1 cellular context compared by ENCODE assay signal in the genomic region with DNA sequence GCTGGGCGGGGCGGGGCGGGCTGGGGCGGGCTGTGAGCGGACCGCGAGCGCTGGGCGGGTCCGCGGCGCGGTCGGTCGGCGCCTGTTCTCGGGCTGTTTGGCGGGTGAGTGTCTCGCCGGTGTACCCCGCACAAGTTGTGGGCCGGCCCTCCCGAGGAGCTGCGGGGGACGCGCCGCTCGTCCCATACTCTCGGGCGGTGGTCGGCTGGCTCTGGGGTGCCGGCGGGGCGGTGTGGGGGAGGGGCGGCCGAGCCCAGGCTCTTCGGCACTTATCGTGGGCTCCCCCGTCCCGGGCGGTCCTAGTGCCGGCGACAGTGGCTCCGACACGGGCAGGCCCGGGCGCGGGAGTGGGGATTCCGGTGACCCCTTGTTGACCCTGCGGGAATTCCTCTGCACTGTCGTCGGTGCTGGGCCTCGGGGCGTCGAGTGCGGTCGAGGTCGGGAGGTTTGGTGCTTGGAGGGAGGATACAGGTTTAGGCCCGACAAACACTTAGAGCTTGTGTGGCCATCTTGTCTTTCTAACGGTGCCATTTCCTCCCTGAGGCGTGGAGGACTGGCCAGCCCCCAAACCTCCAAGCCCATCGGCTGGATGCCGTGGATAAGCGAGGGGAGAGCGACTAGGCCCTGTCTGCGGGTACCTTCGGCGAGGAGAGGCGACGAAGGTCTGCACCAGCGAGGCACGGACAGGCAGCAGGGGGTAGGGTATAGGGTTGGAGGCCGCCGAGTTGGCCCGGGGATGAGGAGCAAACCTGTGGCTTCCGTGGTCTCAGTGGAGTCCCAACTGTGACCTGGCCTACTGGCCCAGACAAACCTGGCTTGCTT.
TF ChIP-seq lines count a peak whose summit lies in the region.

Gene SEPTIN2, plus strand, starts transcription at position 47 of the 822 bp plus-strand sequence. CDS start 8,308 bp downstream, outside the sequence.

TF ChIP-seq in HepG2, 621 proteins besides CTCF, POLR2A, EP300 and RAD21 (continued from another document and continues in another):
- TF ChIP-seq ZNF260 (CRISPR knock-in tag; IDR thresholded peaks at IDR 0.05; ENCODE audit: borderline replicate concordance, low read depth) (no peak), CEBPG (CRISPR knock-in tag; IDR thresholded peaks at IDR 0.05) (no peak), ZNF850 (CRISPR knock-in tag; conservative IDR thresholded peaks at IDR 0.05) (no peak), KAT7 (CRISPR knock-in tag; IDR thresholded peaks at IDR 0.05; ENCODE audit: borderline replicate concordance) (0 out of 2 replicates have a peak, but pooled peaks have one; percentile 13), ZNF670 (CRISPR knock-in tag; IDR thresholded peaks at IDR 0.05; ENCODE audit: borderline replicate concordance) (no peak), HNRNPH1 (optimal IDR thresholded peaks at IDR 0.05; ENCODE audit: low read depth, low read length) (no peak), ZNF607 (CRISPR knock-in tag; IDR thresholded peaks at IDR 0.05; ENCODE audit: borderline replicate concordance) (peak; percentile 88; the same call in 1 of the 2 replicates), CCDC6 (CRISPR knock-in tag; IDR thresholded peaks at IDR 0.05) (no peak; the same call in 1 of the 2 replicates), KLF11 (CRISPR knock-in tag; IDR thresholded peaks at IDR 0.05) (no peak; the same call in 1 of the 2 replicates), ZC3H13 (CRISPR knock-in tag; IDR thresholded peaks at IDR 0.05) (peak; percentile 10; the same call in 1 of the 2 replicates), SOX6 (IDR thresholded peaks at IDR 0.05) (no peak), SOX6 (CRISPR knock-in tag; IDR thresholded peaks at IDR 0.05) (peak; percentile 56; the same call in 1 of the 2 replicates), PCBP2 (optimal IDR thresholded peaks at IDR 0.05; ENCODE audit: low read depth, low read length, poor library complexity, severe bottlenecking) (no peak), JUNB (CRISPR knock-in tag; IDR thresholded peaks at IDR 0.05; ENCODE audit: borderline replicate concordance) (no peak), ZBTB49 (CRISPR knock-in tag; IDR thresholded peaks at IDR 0.05; ENCODE audit: borderline replicate concordance) (no peak), RBAK (CRISPR knock-in tag; IDR thresholded peaks at IDR 0.05) (peak; percentile 64; the same call in 1 of the 2 replicates), ZSCAN20 (CRISPR knock-in tag; IDR thresholded peaks at IDR 0.05; ENCODE audit: borderline replicate concordance) (peak; percentile 44), MBNL3 (CRISPR knock-in tag; conservative IDR thresholded peaks at IDR 0.05) (no peak), MTF1 (CRISPR knock-in tag; IDR thresholded peaks at IDR 0.05) (peak; percentile 41; the same call in 1 of the 2 replicates), MXD4 (CRISPR knock-in tag; IDR thresholded peaks at IDR 0.05) (peak; percentile 21; the same call in 1 of the 2 replicates), KLF9 (CRISPR knock-in tag; IDR thresholded peaks at IDR 0.05; ENCODE audit: low read depth) (no peak), DMAP1 (CRISPR knock-in tag; IDR thresholded peaks at IDR 0.05) (peak; percentile 50; the same call in 1 of the 2 replicates), ZNF180 (CRISPR knock-in tag; IDR thresholded peaks at IDR 0.05; ENCODE audit: borderline replicate concordance, low read depth) (peak; percentile 57; the same call in 1 of the 2 replicates), GZF1 (CRISPR knock-in tag; IDR thresholded peaks at IDR 0.05) (peak; percentile 92; the same call in 1 of the 2 replicates), MAZ (IDR thresholded peaks at IDR 0.05; ENCODE audit: borderline replicate concordance, low read depth, low read length) (peak; percentile 3; the same call in 1 of the 2 replicates), MAZ (CRISPR knock-in tag; IDR thresholded peaks at IDR 0.05; ENCODE audit: low read depth) (no peak; the same call in none of the 2 replicates), ZNF281 (CRISPR knock-in tag; IDR thresholded peaks at IDR 0.05; ENCODE audit: borderline replicate concordance) (peak; percentile 92), ZNF10 (CRISPR knock-in tag; IDR thresholded peaks at IDR 0.05; ENCODE audit: borderline replicate concordance, low read depth) (no peak), ZNF136 (CRISPR knock-in tag; IDR thresholded peaks at IDR 0.05; ENCODE audit: low read depth) (no peak), RFX5 (IDR thresholded peaks at IDR 0.05; ENCODE audit: low read depth, low read length) (no peak), GPN1 (CRISPR knock-in tag; IDR thresholded peaks at IDR 0.05; ENCODE audit: borderline replicate concordance) (peak; percentile 7), NFKBIZ (CRISPR knock-in tag; IDR thresholded peaks at IDR 0.05) (0 out of 2 replicates have a peak, but pooled peaks have one; percentile 24), POLR2AphosphoS5 (IDR thresholded peaks at IDR 0.05; ENCODE audit: low read depth, low read length) (no peak; the same call in 1 of the 2 replicates), SKI (IDR thresholded peaks at IDR 0.05; ENCODE audit: partially characterized antibody) (peak; percentile 62), TOPORS (CRISPR knock-in tag; IDR thresholded peaks at IDR 0.05) (no peak), FOXC1 (CRISPR knock-in tag; IDR thresholded peaks at IDR 0.05; ENCODE audit: borderline replicate concordance) (peak; percentile 79; the same call in 1 of the 2 replicates), ZFYVE20 (CRISPR knock-in tag; IDR thresholded peaks at IDR 0.05; ENCODE audit: borderline replicate concordance, low read depth) (no peak; the same call in 1 of the 2 replicates), IKZF4 (CRISPR knock-in tag; IDR thresholded peaks at IDR 0.05; ENCODE audit: borderline replicate concordance, low read depth, not compliant biosample characterization) (peak; percentile 83), MYNN (CRISPR knock-in tag; IDR thresholded peaks at IDR 0.05; ENCODE audit: low read depth) (no peak), HMGA1 (CRISPR knock-in tag; conservative IDR thresholded peaks at IDR 0.05) (no peak)
- TF ChIP-seq, protein P1, sequence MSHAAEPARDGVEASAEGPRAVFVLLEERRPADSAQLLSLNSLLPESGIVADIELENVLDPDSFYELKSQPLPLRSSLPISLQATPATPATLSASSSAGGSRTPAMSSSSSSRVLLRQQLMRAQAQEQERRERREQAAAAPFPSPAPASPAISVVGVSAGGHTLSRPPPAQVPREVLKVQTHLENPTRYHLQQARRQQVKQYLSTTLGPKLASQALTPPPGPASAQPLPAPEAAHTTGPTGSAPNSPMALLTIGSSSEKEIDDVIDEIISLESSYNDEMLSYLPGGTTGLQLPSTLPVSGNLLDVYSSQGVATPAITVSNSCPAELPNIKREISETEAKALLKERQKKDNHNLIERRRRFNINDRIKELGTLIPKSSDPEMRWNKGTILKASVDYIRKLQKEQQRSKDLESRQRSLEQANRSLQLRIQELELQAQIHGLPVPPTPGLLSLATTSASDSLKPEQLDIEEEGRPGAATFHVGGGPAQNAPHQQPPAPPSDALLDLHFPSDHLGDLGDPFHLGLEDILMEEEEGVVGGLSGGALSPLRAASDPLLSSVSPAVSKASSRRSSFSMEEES (CRISPR knock-in tag; IDR thresholded peaks at IDR 0.05), result peak; percentile 51; the same call in 1 of the 2 replicates
- TF ChIP-seq, protein P2, sequence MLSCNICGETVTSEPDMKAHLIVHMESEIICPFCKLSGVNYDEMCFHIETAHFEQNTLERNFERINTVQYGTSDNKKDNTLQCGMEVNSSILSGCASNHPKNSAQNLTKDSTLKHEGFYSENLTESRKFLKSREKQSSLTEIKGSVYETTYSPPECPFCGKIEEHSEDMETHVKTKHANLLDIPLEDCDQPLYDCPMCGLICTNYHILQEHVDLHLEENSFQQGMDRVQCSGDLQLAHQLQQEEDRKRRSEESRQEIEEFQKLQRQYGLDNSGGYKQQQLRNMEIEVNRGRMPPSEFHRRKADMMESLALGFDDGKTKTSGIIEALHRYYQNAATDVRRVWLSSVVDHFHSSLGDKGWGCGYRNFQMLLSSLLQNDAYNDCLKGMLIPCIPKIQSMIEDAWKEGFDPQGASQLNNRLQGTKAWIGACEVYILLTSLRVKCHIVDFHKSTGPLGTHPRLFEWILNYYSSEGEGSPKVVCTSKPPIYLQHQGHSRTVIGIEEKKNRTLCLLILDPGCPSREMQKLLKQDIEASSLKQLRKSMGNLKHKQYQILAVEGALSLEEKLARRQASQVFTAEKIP (CRISPR knock-in tag; IDR thresholded peaks at IDR 0.05; ENCODE audit: borderline replicate concordance), result no peak
- TF ChIP-seq, protein P3, sequence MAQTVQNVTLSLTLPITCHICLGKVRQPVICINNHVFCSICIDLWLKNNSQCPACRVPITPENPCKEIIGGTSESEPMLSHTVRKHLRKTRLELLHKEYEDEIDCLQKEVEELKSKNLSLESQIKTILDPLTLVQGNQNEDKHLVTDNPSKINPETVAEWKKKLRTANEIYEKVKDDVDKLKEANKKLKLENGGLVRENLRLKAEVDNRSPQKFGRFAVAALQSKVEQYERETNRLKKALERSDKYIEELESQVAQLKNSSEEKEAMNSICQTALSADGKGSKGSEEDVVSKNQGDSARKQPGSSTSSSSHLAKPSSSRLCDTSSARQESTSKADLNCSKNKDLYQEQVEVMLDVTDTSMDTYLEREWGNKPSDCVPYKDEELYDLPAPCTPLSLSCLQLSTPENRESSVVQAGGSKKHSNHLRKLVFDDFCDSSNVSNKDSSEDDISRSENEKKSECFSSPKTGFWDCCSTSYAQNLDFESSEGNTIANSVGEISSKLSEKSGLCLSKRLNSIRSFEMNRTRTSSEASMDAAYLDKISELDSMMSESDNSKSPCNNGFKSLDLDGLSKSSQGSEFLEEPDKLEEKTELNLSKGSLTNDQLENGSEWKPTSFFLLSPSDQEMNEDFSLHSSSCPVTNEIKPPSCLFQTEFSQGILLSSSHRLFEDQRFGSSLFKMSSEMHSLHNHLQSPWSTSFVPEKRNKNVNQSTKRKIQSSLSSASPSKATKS (CRISPR knock-in tag; IDR thresholded peaks at IDR 0.05), result 0 out of 2 replicates have a peak, but pooled peaks have one; percentile 2
- TF ChIP-seq, protein P4, sequence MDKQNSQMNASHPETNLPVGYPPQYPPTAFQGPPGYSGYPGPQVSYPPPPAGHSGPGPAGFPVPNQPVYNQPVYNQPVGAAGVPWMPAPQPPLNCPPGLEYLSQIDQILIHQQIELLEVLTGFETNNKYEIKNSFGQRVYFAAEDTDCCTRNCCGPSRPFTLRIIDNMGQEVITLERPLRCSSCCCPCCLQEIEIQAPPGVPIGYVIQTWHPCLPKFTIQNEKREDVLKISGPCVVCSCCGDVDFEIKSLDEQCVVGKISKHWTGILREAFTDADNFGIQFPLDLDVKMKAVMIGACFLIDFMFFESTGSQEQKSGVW (CRISPR knock-in tag; IDR thresholded peaks at IDR 0.05; ENCODE audit: borderline replicate concordance), result no peak
- TF ChIP-seq, protein P5, sequence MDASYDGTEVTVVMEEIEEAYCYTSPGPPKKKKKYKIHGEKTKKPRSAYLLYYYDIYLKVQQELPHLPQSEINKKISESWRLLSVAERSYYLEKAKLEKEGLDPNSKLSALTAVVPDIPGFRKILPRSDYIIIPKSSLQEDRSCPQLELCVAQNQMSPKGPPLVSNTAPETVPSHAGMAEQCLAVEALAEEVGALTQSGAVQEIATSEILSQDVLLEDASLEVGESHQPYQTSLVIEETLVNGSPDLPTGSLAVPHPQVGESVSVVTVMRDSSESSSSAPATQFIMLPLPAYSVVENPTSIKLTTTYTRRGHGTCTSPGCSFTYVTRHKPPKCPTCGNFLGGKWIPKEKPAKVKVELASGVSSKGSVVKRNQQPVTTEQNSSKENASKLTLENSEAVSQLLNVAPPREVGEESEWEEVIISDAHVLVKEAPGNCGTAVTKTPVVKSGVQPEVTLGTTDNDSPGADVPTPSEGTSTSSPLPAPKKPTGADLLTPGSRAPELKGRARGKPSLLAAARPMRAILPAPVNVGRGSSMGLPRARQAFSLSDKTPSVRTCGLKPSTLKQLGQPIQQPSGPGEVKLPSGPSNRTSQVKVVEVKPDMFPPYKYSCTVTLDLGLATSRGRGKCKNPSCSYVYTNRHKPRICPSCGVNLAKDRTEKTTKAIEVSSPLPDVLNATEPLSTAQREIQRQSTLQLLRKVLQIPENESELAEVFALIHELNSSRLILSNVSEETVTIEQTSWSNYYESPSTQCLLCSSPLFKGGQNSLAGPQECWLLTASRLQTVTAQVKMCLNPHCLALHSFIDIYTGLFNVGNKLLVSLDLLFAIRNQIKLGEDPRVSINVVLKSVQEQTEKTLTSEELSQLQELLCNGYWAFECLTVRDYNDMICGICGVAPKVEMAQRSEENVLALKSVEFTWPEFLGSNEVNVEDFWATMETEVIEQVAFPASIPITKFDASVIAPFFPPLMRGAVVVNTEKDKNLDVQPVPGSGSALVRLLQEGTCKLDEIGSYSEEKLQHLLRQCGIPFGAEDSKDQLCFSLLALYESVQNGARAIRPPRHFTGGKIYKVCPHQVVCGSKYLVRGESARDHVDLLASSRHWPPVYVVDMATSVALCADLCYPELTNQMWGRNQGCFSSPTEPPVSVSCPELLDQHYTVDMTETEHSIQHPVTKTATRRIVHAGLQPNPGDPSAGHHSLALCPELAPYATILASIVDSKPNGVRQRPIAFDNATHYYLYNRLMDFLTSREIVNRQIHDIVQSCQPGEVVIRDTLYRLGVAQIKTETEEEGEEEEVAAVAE (CRISPR knock-in tag; IDR thresholded peaks at IDR 0.05; ENCODE audit: borderline replicate concordance), result no peak
